21 cellular contexts compared by ENCODE assay signal in the genomic region with DNA sequence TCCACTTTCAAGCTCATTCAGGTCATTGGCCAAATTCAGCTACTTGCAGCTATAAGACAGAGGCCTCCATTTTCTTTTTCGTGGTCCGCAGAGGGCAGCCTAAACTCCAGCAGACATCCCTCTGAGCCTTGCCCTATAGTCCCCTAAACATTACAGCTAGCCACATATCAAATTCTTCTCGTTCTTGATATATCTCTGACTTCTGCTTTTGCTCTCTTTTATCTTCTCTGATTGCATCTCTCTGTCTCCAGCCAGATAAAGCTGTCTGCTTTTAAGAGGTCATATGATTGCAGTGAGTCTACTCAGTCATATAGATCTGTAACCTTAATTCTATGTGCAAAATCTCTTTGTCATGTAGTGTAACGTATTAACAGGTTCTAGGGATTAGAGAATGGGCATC.
"Had no signal": no experiment of that assay in that cellular context is flagged by ENCODE, and none has a peak within 500 bp of the region (broad histone marks: within the 10 kb centered on the region; RNA-seq: fewer than 3 reads in every experiment).

No MANE protein-coding gene starts in this region.

- H3K27ac ChIP-seq: left ventricle myocardium inferior, pancreas, prostate gland, skin epidermis, suprapubic skin, thoracic aorta, tibial nerve, uterus had no signal

- ATAC-seq: naive thymus-derived CD8-positive, alpha-beta T cell; pancreas; right cardiac atrium; sciatic nerve had no signal

- H3K36me3 ChIP-seq: left ventricle myocardium inferior, pancreas, prostate gland, suprapubic skin, thoracic aorta, tibial nerve, uterus had no signal

- H3K4me1 ChIP-seq: left ventricle myocardium inferior, pancreas, prostate gland, suprapubic skin, tibial nerve, uterus had no signal

- H3K27me3 ChIP-seq: pancreas, suprapubic skin, tibial nerve, uterus had no signal

- H3K9me3 ChIP-seq: pancreas, prostate gland, uterus had no signal

- DNase-seq: islet precursor cell; left ventricle myocardium inferior; naive thymus-derived CD8-positive, alpha-beta T cell; nucleus accumbens; pancreas; posterior cingulate gyrus; retina; right cardiac atrium; stimulated activated CD4-positive, alpha-beta T cell treated with anti-CD3 and anti-CD28 coated beads, Interleukin-12 subunit alpha, Interleukin-12 subunit beta, amount 100 ng/mL, for 4 hours; stimulated activated CD4-positive, alpha-beta T cell treated with anti-CD3 and anti-CD28 coated beads, Interleukin-15, amount 100 ng/mL, for 24 hours; stimulated activated CD4-positive, alpha-beta T cell treated with anti-CD3 and anti-CD28 coated beads, Interleukin-2, amount 100 ng/mL, for 24 hours; stimulated activated CD4-positive, alpha-beta T cell treated with anti-CD3 and anti-CD28 coated beads, Interleukin-4, amount 100 ng/mL, for 1 hour; stimulated activated naive CD4-positive, alpha-beta T cell; uterus had no signal

- H3K4me3 ChIP-seq: left ventricle myocardium inferior, lung, pancreas, prostate gland, skin epidermis, suprapubic skin, thoracic aorta, tibial nerve, uterus had no signal
